ENCODE assay signal across 9 cellular contexts in the genomic region with DNA sequence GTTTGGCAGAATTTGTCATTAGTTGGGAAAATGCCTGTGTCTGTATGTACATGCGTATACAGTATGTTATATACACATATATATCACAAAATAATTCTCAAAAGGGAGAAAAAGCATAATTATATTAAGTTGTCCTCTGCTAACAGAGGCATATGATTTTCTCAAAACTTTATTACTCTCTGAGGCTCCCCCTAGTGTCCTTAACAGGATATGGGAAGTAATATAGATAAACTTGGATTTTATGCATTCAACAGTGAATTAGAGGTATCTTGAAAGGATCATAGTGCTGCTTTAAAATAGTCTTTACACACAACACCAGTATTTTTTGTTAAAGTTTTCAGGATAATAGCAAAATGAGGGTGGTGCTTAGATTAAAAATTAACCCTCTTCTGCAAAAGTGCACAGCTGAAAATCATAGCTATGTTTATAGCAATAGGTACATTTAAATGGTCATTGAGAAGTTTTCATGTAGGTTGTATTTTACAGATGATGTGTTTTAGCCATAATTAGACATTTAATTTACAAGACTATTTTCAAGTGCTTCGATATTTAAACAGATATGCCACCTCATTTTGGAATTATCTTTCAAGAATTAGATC.
DNase-seq lines count a peak whose midpoint lies in the region; ATAC-seq, FAIRE-seq and TF ChIP-seq lines count a peak whose summit lies in the region.
"Had no signal": no experiment of that assay in that cellular context is flagged by ENCODE, and none has a peak within 500 bp of the region (broad histone marks: within the 10 kb centered on the region; RNA-seq: fewer than 3 reads in every experiment).

No MANE protein-coding gene starts in this region.

- H3K27me3 Mint-ChIP-seq in endodermal cell (ENCODE audit: insufficient read depth): no peaks in the 10 kb centered on the region
- H3K27me3 Mint-ChIP-seq: memory B cell had no signal

- H3K27ac Mint-ChIP-seq in endodermal cell: no peak overlapping the region
- H3K27ac Mint-ChIP-seq: memory B cell had no signal

- peaks cover 2% of the 10 kb centered on the region for H3K9me3 Mint-ChIP-seq in endodermal cell

- H3K9ac ChIP-seq in endodermal cell (ENCODE audit: extremely low read depth, low read length, poor library complexity, severe bottlenecking): no peak overlapping the region

- H3K4me1 ChIP-seq in endodermal cell (ENCODE audit: control insufficient read depth, insufficient read depth, low read length) (no peaks in the 10 kb centered on the region), small intestine (ENCODE audit: control insufficient read depth in 2 of 2, insufficient read depth in 1 of 2, low read depth in 1 of 2, low read length in 1 of 2) (no peaks in the 10 kb centered on the region), gastrocnemius medialis (no peaks in the 10 kb centered on the region)

- intact Hi-C loops in gastrocnemius medialis (cut with DNase I; ENCODE audit: low total_unique reads): no loop called here

- no peaks in the 10 kb centered on the region for H3K36me3 Mint-ChIP-seq in endodermal cell (ENCODE audit: low read depth)
- H3K36me3 Mint-ChIP-seq: memory B cell had no signal

- H3K9me3 ChIP-seq in endodermal cell (ENCODE audit: control insufficient read depth, low read length): no peaks in the 10 kb centered on the region
- H3K9me3 ChIP-seq in small intestine (ENCODE audit: control insufficient read depth, low read depth): no peaks in the 10 kb centered on the region
- H3K9me3 ChIP-seq in gastrocnemius medialis: no peaks in the 10 kb centered on the region

- H3K4me3 Mint-ChIP-seq in endodermal cell: no peak overlapping the region
- H3K4me3 Mint-ChIP-seq: memory B cell had no signal

- H3K27me3 ChIP-seq in endodermal cell (ENCODE audit: control insufficient read depth, insufficient read depth, low read length, poor library complexity, severe bottlenecking) (no peaks in the 10 kb centered on the region), small intestine (ENCODE audit: control insufficient read depth in 2 of 2, insufficient read depth in 2 of 2, low read length in 2 of 2) (no peaks in the 10 kb centered on the region), gastrocnemius medialis (no peaks in the 10 kb centered on the region)

- in situ Hi-C loops in gastrocnemius medialis (cut with MboI; ENCODE audit: low sequenced_read_pairs in 4 of 4): no loop called here

- DNase-seq in NCI-H2171 treated with DMSO at 0.1 percent for 48 hours (lab: John Stamatoyannopoulos, UW): peak; percentile 1
- DNase-seq in NCI-H2171 (lab: John Stamatoyannopoulos, UW): no peak
- peak; percentile 1 for DNase-seq in NAMALWA (ENCODE audit: low spot score)
- no peak for DNase-seq in endodermal cell
- peak; percentile 1 for DNase-seq in small intestine
- DNase-seq in retina: no peak
- no peak for DNase-seq in gastrocnemius medialis

- 100% methylated on average over 1 of the region's 2 CpGs; no CpG with 5 or more reads in 1 of the 2 experiments for WGBS in endodermal cell (ENCODE audit: insufficient coverage in 1 of 2, insufficient read length in 1 of 2), 2 experiments
- 61 to 79% (median 67%) methylated on average over 2 of the region's 2 CpGs for WGBS in small intestine, 3 donors

- FAIRE-seq in small intestine (lab: Jason Lieb, UNC): no peak

- no peaks in the 10 kb centered on the region for H3K36me3 ChIP-seq in endodermal cell (ENCODE audit: control insufficient read depth, insufficient read depth, low read length)
- no peaks in the 10 kb centered on the region for H3K36me3 ChIP-seq in small intestine (ENCODE audit: control insufficient read depth in 2 of 2, insufficient read depth in 2 of 2, low read length in 2 of 2)
- no peaks in the 10 kb centered on the region for H3K36me3 ChIP-seq in gastrocnemius medialis

- no peak for TF ChIP-seq POLR2A in gastrocnemius medialis (IDR thresholded peaks at IDR 0.05)

- ATAC-seq in gastrocnemius medialis (no peak), GM19467 (IDR thresholded peaks at IDR 0.05; ENCODE audit: unreplicated experiment) (no peak)

- no peak overlapping the region for H3K4me3 ChIP-seq in endodermal cell (ENCODE audit: low read length)
- no peak overlapping the region for H3K4me3 ChIP-seq in small intestine (ENCODE audit: low read depth in 1 of 2, low read length in 2 of 2)
- H3K4me3 ChIP-seq in gastrocnemius medialis: no peak overlapping the region

- peak; percentile 85 for TF ChIP-seq CTCF in endodermal cell (conservative IDR thresholded peaks at IDR 0.05)
- no peak for TF ChIP-seq CTCF in gastrocnemius medialis (IDR thresholded peaks at IDR 0.05 in 4 of 5, conservative IDR thresholded peaks at IDR 0.05 in 1 of 5)

- peaks cover 6% of the 10 kb centered on the region for H3K4me1 Mint-ChIP-seq in endodermal cell
- H3K4me1 Mint-ChIP-seq: memory B cell had no signal

- H3K27ac ChIP-seq in endodermal cell (ENCODE audit: low read depth, low read length) (no peak overlapping the region), small intestine (ENCODE audit: low read depth in 1 of 2, low read length in 1 of 2) (no peak overlapping the region), gastrocnemius medialis (no peak overlapping the region)

Comparison
In these comparisons a context has a peak if more than half of its experiments do, and no peak if none do; other contexts are left out.
1. DNase-seq: peak in NCI-H2171 treated with DMSO at 0.1 percent for 48 hours (single experiment), NAMALWA (single experiment) and small intestine (single experiment); none in NCI-H2171 (single experiment), endodermal cell (single experiment), retina (single experiment) and gastrocnemius medialis (0 of 2).